In genomic region chr19:46718934-46719551, GRCh38 we compare ENCODE assay signal across 2 cellular contexts.
TF ChIP-seq lines count a peak whose summit lies in the region.

No MANE protein-coding gene starts in this region.

TF ChIP-seq in GM12878, 131 proteins besides CTCF, POLR2A, EP300 and RAD21 (continues in another document):
- 0 out of 2 replicates have a peak, but pooled peaks have one; percentile 45 for TF ChIP-seq TCF3 (IDR thresholded peaks at IDR 0.05; ENCODE audit: borderline replicate concordance, insufficient read depth, low read depth, low read length)
- TF ChIP-seq EGR1 (IDR thresholded peaks at IDR 0.05; ENCODE audit: borderline replicate concordance in 1 of 2, low read depth in 2 of 2, low read length in 2 of 2), result peak in 1 of 2 experiments; percentile 38; a peak in 1 of 3 replicates
- TF ChIP-seq RB1 (IDR thresholded peaks at IDR 0.05; ENCODE audit: borderline replicate concordance), result no peak
- peak; percentile 26; the same call in 1 of the 2 replicates for TF ChIP-seq GATAD2B (conservative IDR thresholded peaks at IDR 0.05; ENCODE audit: low read depth)
- no peak for TF ChIP-seq MLLT1 (IDR thresholded peaks at IDR 0.05)
- TF ChIP-seq PAX5 (IDR thresholded peaks at IDR 0.05; ENCODE audit: borderline replicate concordance, low read depth, low read length), result peak; percentile 59; the same call in 1 of the 2 replicates
- TF ChIP-seq SPI1 (IDR thresholded peaks at IDR 0.05; ENCODE audit: borderline replicate concordance, insufficient read depth, low read depth, low read length), result no peak
- TF ChIP-seq PML (IDR thresholded peaks at IDR 0.05; ENCODE audit: low read length), result 0 out of 2 replicates have a peak, but pooled peaks have one; percentile 19
- TF ChIP-seq MTA3 (IDR thresholded peaks at IDR 0.05; ENCODE audit: borderline replicate concordance, low read length), result peak; percentile 69; the same call in 1 of the 2 replicates
- no peak for TF ChIP-seq NKRF (conservative IDR thresholded peaks at IDR 0.05)
- TF ChIP-seq IKZF2 (IDR thresholded peaks at IDR 0.05), result peak in 1 of 2 experiments; percentile 21; a peak in 1 of 4 replicates
- no peak for TF ChIP-seq SUPT20H (IDR thresholded peaks at IDR 0.05; ENCODE audit: borderline replicate concordance, control insufficient read depth, low read depth, low read length)
- no peak for TF ChIP-seq CBX3 (IDR thresholded peaks at IDR 0.05; ENCODE audit: borderline replicate concordance, low read depth)
- peak; percentile 25; the same call in 1 of the 2 replicates for TF ChIP-seq EED (IDR thresholded peaks at IDR 0.05; ENCODE audit: low read depth)
- TF ChIP-seq BACH1 (IDR thresholded peaks at IDR 0.05; ENCODE audit: borderline replicate concordance), result 0 out of 2 replicates have a peak, but pooled peaks have one; percentile 47
- TF ChIP-seq BHLHE40 (IDR thresholded peaks at IDR 0.05; ENCODE audit: borderline replicate concordance in 1 of 2, low read depth in 2 of 2, low read length in 1 of 2), result peak in 1 of 2 experiments; percentile 8; a peak in 1 of 4 replicates
- no peak for TF ChIP-seq USF1 (IDR thresholded peaks at IDR 0.05; ENCODE audit: borderline replicate concordance, extremely low read length, insufficient read depth, low read depth, low read length)
- no peak for TF ChIP-seq ZNF274 (IDR thresholded peaks at IDR 0.05; ENCODE audit: insufficient read depth, insufficient read length)
- peak; percentile 41 for TF ChIP-seq SP1 (IDR thresholded peaks at IDR 0.05; ENCODE audit: low read depth, low read length)
- peak; percentile 76 for TF ChIP-seq RUNX3 (IDR thresholded peaks at IDR 0.05; ENCODE audit: low read length)
- TF ChIP-seq NR2C1 (IDR thresholded peaks at IDR 0.05), result no peak

TF ChIP-seq in SK-N-SH, 30 proteins besides CTCF, POLR2A, EP300 and RAD21:
- TF ChIP-seq TEAD4 (IDR thresholded peaks at IDR 0.05; ENCODE audit: borderline replicate concordance, insufficient read depth) (no peak), TCF12 (IDR thresholded peaks at IDR 0.05) (no peak), RCOR1 (IDR thresholded peaks at IDR 0.05; ENCODE audit: low read length) (no peak)
